In genomic region chr6:4913705-4914411, GRCh38 we compare ENCODE assay signal across 1 cellular context.
TF ChIP-seq lines count a peak whose summit lies in the region.

No MANE protein-coding gene starts in this region.

TF ChIP-seq in H1, 55 proteins besides CTCF, POLR2A, EP300 and RAD21 (continued from another document):
- no peak for TF ChIP-seq POLR2AphosphoS5 (IDR thresholded peaks at IDR 0.05; ENCODE audit: low read depth, low read length)
- TF ChIP-seq CREB1 (IDR thresholded peaks at IDR 0.05), result no peak
- no peak for TF ChIP-seq HDAC6 (IDR thresholded peaks at IDR 0.05; ENCODE audit: low read depth, low read length)
- no peak for TF ChIP-seq CBX5 (IDR thresholded peaks at IDR 0.05; ENCODE audit: low read depth, low read length)
- no peak for TF ChIP-seq ATF2 (IDR thresholded peaks at IDR 0.05; ENCODE audit: low read length)
- no peak for TF ChIP-seq FOSL1 (IDR thresholded peaks at IDR 0.05; ENCODE audit: insufficient read depth, low read depth, low read length)
- TF ChIP-seq RNF2 (IDR thresholded peaks at IDR 0.05; ENCODE audit: borderline replicate concordance, low read depth, low read length, missing control alignments, poor library complexity, severe bottlenecking), result no peak
- no peak for TF ChIP-seq BRCA1 (IDR thresholded peaks at IDR 0.05; ENCODE audit: low read depth, low read length)
- no peak for TF ChIP-seq TAF1 (IDR thresholded peaks at IDR 0.05; ENCODE audit: low read depth, low read length)
TF ChIP-seq in H1: peak in this region for 0.
